ENCODE assay signal across 29 cellular contexts in the genomic region with DNA sequence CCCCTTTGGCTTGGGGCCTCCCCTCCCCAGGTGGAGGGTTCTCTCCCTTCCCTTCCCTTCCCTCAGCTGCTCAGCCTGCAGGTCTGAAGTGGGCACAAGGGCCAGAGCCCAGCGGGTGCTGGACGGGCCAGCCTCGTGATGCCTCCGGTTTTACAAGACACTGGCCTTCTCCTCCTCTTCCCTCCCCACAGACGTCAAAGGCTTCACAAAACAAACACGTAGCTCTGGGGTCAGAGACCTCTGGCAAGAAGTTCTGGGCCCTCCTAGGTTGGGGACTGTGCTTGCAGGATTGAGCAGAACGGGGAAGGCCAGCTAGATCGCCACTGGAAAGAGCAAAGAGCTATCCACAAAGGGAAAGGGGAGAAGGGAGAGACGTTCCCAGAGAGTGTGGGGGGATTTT.
"Had no signal": no experiment of that assay in that cellular context is flagged by ENCODE, and none has a peak within 500 bp of the region (broad histone marks: within the 10 kb centered on the region; RNA-seq: fewer than 3 reads in every experiment).

No MANE protein-coding gene starts in this region.

- H3K4me3 ChIP-seq: left lung, lower lobe of right lung, pancreas, prostate gland, sigmoid colon, tibial nerve, upper lobe of left lung, vagina had no signal

- H3K9me3 ChIP-seq: left lung, lower lobe of right lung, pancreas, prostate gland, sigmoid colon, tibial nerve, upper lobe of left lung, vagina had no signal

- ATAC-seq: left lung; lower lobe of right lung; naive thymus-derived CD8-positive, alpha-beta T cell; pancreas; right cardiac atrium; stimulated activated memory B cell treated with anti-CD40 and anti-IgM and Interleukin-4, amounts not matched to agents 10 μg/mL and 1 μg/mL and 100 μg/mL, for 72 hours; stimulated activated naive CD8-positive, alpha-beta T cell treated with anti-CD3 and anti-CD28 coated beads, Interleukin-15, amount 100 ng/mL, for 72 hours had no signal

- H3K27me3 ChIP-seq: left lung, pancreas, sigmoid colon, tibial nerve, upper lobe of left lung, vagina had no signal

- DNase-seq: hippocampal formation; kidney glomerular epithelial cell; left cardiac atrium; left lung; lower lobe of right lung; mammary epithelial cell; mesenchymal stem cell; naive thymus-derived CD8-positive, alpha-beta T cell; pancreas; posterior cingulate gyrus; retina; right cardiac atrium; sigmoid colon; small intestine; stimulated activated CD4-positive, alpha-beta T cell treated with anti-CD3 and anti-CD28 coated beads, Interleukin-1b, Interleukin-23, amount 100 ng/mL, for 48 hours; stimulated activated CD4-positive, alpha-beta T cell treated with anti-CD3 and anti-CD28 coated beads, Interleukin-2, amount 100 ng/mL, for 48 hours; stimulated activated CD4-positive, alpha-beta T cell treated with anti-CD3 and anti-CD28 coated beads, Interleukin-4, amount 100 ng/mL, for 4 hours; stimulated activated CD8-positive, alpha-beta memory T cell treated with anti-CD3 and anti-CD28 coated beads, Interleukin-4, amount 100 ng/mL, for 48 hours; stimulated activated naive CD4-positive, alpha-beta T cell treated with Interleukin-2 at 50 U/mL for 16 hours; stimulated activated naive CD8-positive, alpha-beta T cell treated with anti-CD3 and anti-CD28 coated beads, Interleukin-15, amount 100 ng/mL, for 72 hours; substantia nigra had no signal

- H3K36me3 Mint-ChIP-seq: naive thymus-derived CD8-positive, alpha-beta T cell; stimulated activated memory B cell treated with anti-CD40 and anti-IgM and Interleukin-4, amounts not matched to agents 10 μg/mL and 1 μg/mL and 100 μg/mL, for 72 hours had no signal

- H3K27ac ChIP-seq: left lung, lower lobe of right lung, pancreas, prostate gland, sigmoid colon, tibial nerve, upper lobe of left lung, vagina had no signal

- H3K9me3 Mint-ChIP-seq: naive thymus-derived CD8-positive, alpha-beta T cell; nephron; neural crest cell; stimulated activated memory B cell treated with anti-CD40 and anti-IgM and Interleukin-4, amounts not matched to agents 10 μg/mL and 1 μg/mL and 100 μg/mL, for 72 hours; stimulated activated naive CD8-positive, alpha-beta T cell treated with anti-CD3 and anti-CD28 coated beads, Interleukin-15, amount 100 ng/mL, for 72 hours had no signal

- H3K36me3 ChIP-seq: left lung, lower lobe of right lung, pancreas, prostate gland, sigmoid colon, tibial nerve, upper lobe of left lung, vagina had no signal

- H3K4me1 ChIP-seq: left lung, lower lobe of right lung, prostate gland, upper lobe of left lung had no signal

- FAIRE-seq: keratinocyte, pancreas, small intestine had no signal

- H3K27ac Mint-ChIP-seq: naive thymus-derived CD8-positive, alpha-beta T cell; stimulated activated memory B cell treated with anti-CD40 and anti-IgM and Interleukin-4, amounts not matched to agents 10 μg/mL and 1 μg/mL and 100 μg/mL, for 72 hours; stimulated activated naive CD8-positive, alpha-beta T cell treated with anti-CD3 and anti-CD28 coated beads, Interleukin-15, amount 100 ng/mL, for 72 hours had no signal
